8 cellular contexts compared by ENCODE assay signal in genomic region chr10:94363251-94363565, GRCh38. TPM values are rescaled to one million over a fixed set of nuclear protein-coding genes. Genes with fewer than 3 reads are reported as not detected.
DNase-seq lines count a peak whose midpoint lies in the region; ATAC-seq and TF ChIP-seq lines count a peak whose summit lies in the region.

No MANE protein-coding gene starts in this region.

- peaks cover 13 to 44% (median 29%) of the 10 kb centered on the region in 4 donors for H3K4me1 Mint-ChIP-seq in CD4-positive, CD25-positive, alpha-beta regulatory T cell
- H3K4me1 Mint-ChIP-seq in T-helper 17 cell, result peaks cover 22% of the 10 kb centered on the region
- H3K4me1 Mint-ChIP-seq in stimulated activated naive CD8-positive, alpha-beta T cell treated with anti-CD3 and anti-CD28 coated beads, Interleukin-15, amount 100 ng/mL, for 72 hours, result peaks cover 30% of the 10 kb centered on the region

- peaks cover 23% of the 10 kb centered on the region for H3K4me1 ChIP-seq in CD4-positive, CD25-positive, alpha-beta regulatory T cell (ENCODE audit: control insufficient read depth, insufficient read depth, low read length, poor library complexity, severe bottlenecking)
- H3K4me1 ChIP-seq in HCT116 (ENCODE audit: control insufficient read depth in 1 of 2, insufficient read depth in 2 of 2, low read length in 2 of 2) (peaks cover 18 to 31% of the 10 kb centered on the region in 2 experiments), left ventricle myocardium inferior (peaks cover 30% of the 10 kb centered on the region)

- H3K4me3 ChIP-seq in CD4-positive, CD25-positive, alpha-beta regulatory T cell (ENCODE audit: low read depth, low read length), result peak overlapping the region; percentile 78
- peak overlapping the region in 1 of 2 experiments; percentile 82; a peak in 1 of 4 replicates for H3K4me3 ChIP-seq in HCT116 (replicated peaks in 1 of 2; ENCODE audit: low read depth in 1 of 2, low read length in 2 of 2)
- peak overlapping the region; percentile 83 for H3K4me3 ChIP-seq in left ventricle myocardium inferior

- peak overlapping the region; percentile 92 to 97 (median 96) for H3K4me3 Mint-ChIP-seq in CD4-positive, CD25-positive, alpha-beta regulatory T cell
- peak overlapping the region; percentile 98 for H3K4me3 Mint-ChIP-seq in T-helper 17 cell
- H3K4me3 Mint-ChIP-seq in stimulated activated naive CD8-positive, alpha-beta T cell treated with anti-CD3 and anti-CD28 coated beads, Interleukin-15, amount 100 ng/mL, for 72 hours, result peak overlapping the region; percentile 93 to 99

- no peak for TF ChIP-seq RAD21 in HCT116 (IDR thresholded peaks at IDR 0.05; ENCODE audit: low read depth)

- no peaks in the 10 kb centered on the region for H3K9me3 ChIP-seq in CD4-positive, CD25-positive, alpha-beta regulatory T cell (ENCODE audit: control insufficient read depth in 2 of 2, low read length in 2 of 2)
- H3K9me3 ChIP-seq in HCT116 (ENCODE audit: control insufficient read depth in 1 of 2, insufficient read depth in 1 of 2, low read depth in 1 of 2, low read length in 2 of 2) (no peaks in the 10 kb centered on the region), T-helper 17 cell (ENCODE audit: control insufficient read depth, low read length, poor library complexity, severe bottlenecking) (no peaks in the 10 kb centered on the region), left ventricle myocardium inferior (replicated peaks) (no peaks in the 10 kb centered on the region)

- TF ChIP-seq POLR2A in HCT116 (IDR thresholded peaks at IDR 0.05; ENCODE audit: borderline replicate concordance, extremely low read depth, insufficient read depth, insufficient read length), result no peak

- H3K27ac ChIP-seq in CD4-positive, CD25-positive, alpha-beta regulatory T cell (ENCODE audit: insufficient read depth, low read length, poor library complexity, severe bottlenecking), result peak overlapping the region; percentile 90
- H3K27ac ChIP-seq in HCT116 (ENCODE audit: low read depth, low read length) (no peak overlapping the region), left ventricle myocardium inferior (replicated peaks) (peak overlapping the region; percentile 79)

- BruUV-seq in HCT116 (replicated peaks; lab: Mats Ljungman, UMichigan), result TSS peak; percentile 79

- H3K27me3 ChIP-seq in CD4-positive, CD25-positive, alpha-beta regulatory T cell (ENCODE audit: control insufficient read depth, insufficient read depth, low read length), result peaks cover 2% of the 10 kb centered on the region
- H3K27me3 ChIP-seq in HCT116 (ENCODE audit: insufficient read depth, low read length), result no peaks in the 10 kb centered on the region
- H3K27me3 ChIP-seq in left ventricle myocardium inferior (ENCODE audit: low read depth), result no peaks in the 10 kb centered on the region

- peaks cover 46% of the 10 kb centered on the region for H3K79me2 ChIP-seq in HCT116 (ENCODE audit: insufficient read depth, low read length)

- no peaks in the 10 kb centered on the region for H3K9me3 Mint-ChIP-seq in CD4-positive, CD25-positive, alpha-beta regulatory T cell
- H3K9me3 Mint-ChIP-seq in stimulated activated naive CD8-positive, alpha-beta T cell treated with anti-CD3 and anti-CD28 coated beads, Interleukin-15, amount 100 ng/mL, for 72 hours, result peaks cover 0 to 5% of the 10 kb centered on the region in 2 donors

- RAD21 ChIA-PET in HCT116 (lab: Charles Lee; ENCODE audit: low non-redundant PET in 1 of 2, low total read pairs in 2 of 2, uncharacterized antibody in 2 of 2, unreplicated experiment in 2 of 2), result no interaction called here

- H3K4me2 ChIP-seq in HCT116 (ENCODE audit: low read length), result peak overlapping the region; percentile 72; the same call in 1 of the 2 replicates

- peaks cover 16% of the 10 kb centered on the region for H3K36me3 Mint-ChIP-seq in CD4-positive, CD25-positive, alpha-beta regulatory T cell
- H3K36me3 Mint-ChIP-seq in T-helper 17 cell (ENCODE audit: low read depth), result peaks cover 8% of the 10 kb centered on the region

- H3K27me3 Mint-ChIP-seq in CD4-positive, CD25-positive, alpha-beta regulatory T cell, result peaks cover 22% of the 10 kb centered on the region
- peaks cover 6% of the 10 kb centered on the region for H3K27me3 Mint-ChIP-seq in T-helper 17 cell
- peaks cover 24% of the 10 kb centered on the region for H3K27me3 Mint-ChIP-seq in stimulated activated naive CD8-positive, alpha-beta T cell treated with anti-CD3 and anti-CD28 coated beads, Interleukin-15, amount 100 ng/mL, for 72 hours

- peak overlapping the region; percentile 81 for H2AFZ ChIP-seq in HCT116 (ENCODE audit: low read depth, low read length, poor library complexity, severe bottlenecking)

- no peak for DNase-seq in CD4-positive, CD25-positive, alpha-beta regulatory T cell
- DNase-seq in HCT116 (ENCODE audit: low read depth, low spot score) (no peak), T-helper 17 cell (no peak), left ventricle myocardium inferior (no peak), LoVo (ENCODE audit: low spot score) (no peak), DMS53 (lab: John Stamatoyannopoulos, UW) (no peak), COLO668 (lab: John Stamatoyannopoulos, UW; ENCODE audit: unreplicated experiment) (no peak)
- no peak for DNase-seq in stimulated activated naive CD8-positive, alpha-beta T cell treated with anti-CD3 and anti-CD28 coated beads, Interleukin-15, amount 100 ng/mL, for 72 hours

- intact Hi-C loops in HCT116 (cut with micrococcal nuclease) (loop anchor here (1.0 to 5.0 kb wide), 2 partner anchors 39 to 79 kb away; partner anchors contain the start of gene TBC1D12), left ventricle myocardium inferior (cut with micrococcal nuclease) (loop anchor here (10.0 kb wide), 1 partner anchor 82 kb away; no protein-coding TSS in a partner anchor)

- POLR2A ChIA-PET in HCT116 (lab: Charles Lee), result no interaction called here

- peaks cover 9% of the 10 kb centered on the region for H3K36me3 ChIP-seq in CD4-positive, CD25-positive, alpha-beta regulatory T cell (ENCODE audit: control insufficient read depth, insufficient read depth, low read length)
- H3K36me3 ChIP-seq in HCT116 (ENCODE audit: control insufficient read depth in 1 of 2, insufficient read depth in 2 of 2, low read length in 2 of 2) (peaks cover 7 to 18% of the 10 kb centered on the region in 2 experiments; a peak in 3 of 4 replicates), left ventricle myocardium inferior (peaks cover 17% of the 10 kb centered on the region)

- H3K9me2 ChIP-seq in HCT116 (ENCODE audit: insufficient read depth), result no peaks in the 10 kb centered on the region

- H3K27ac Mint-ChIP-seq in CD4-positive, CD25-positive, alpha-beta regulatory T cell, result peak overlapping the region; percentile 58 to 98 (median 96)
- peak overlapping the region; percentile 98 for H3K27ac Mint-ChIP-seq in T-helper 17 cell
- peak overlapping the region in 1 of 2 donors; percentile 99 for H3K27ac Mint-ChIP-seq in stimulated activated naive CD8-positive, alpha-beta T cell treated with anti-CD3 and anti-CD28 coated beads, Interleukin-15, amount 100 ng/mL, for 72 hours

- peaks cover 10% of the 10 kb centered on the region; the same call in 1 of the 2 replicates for H4K20me1 ChIP-seq in HCT116 (ENCODE audit: insufficient read depth)

- H3K9ac ChIP-seq in HCT116 (ENCODE audit: low read length), result no peak overlapping the region

- CTCF ChIA-PET in HCT116 (lab: Charles Lee), result no interaction called here

- TF ChIP-seq CTCF in HCT116 (IDR thresholded peaks at IDR 0.05 in 2 of 3, conservative IDR thresholded peaks at IDR 0.05 in 1 of 3; ENCODE audit: borderline replicate concordance in 1 of 3, insufficient read depth in 1 of 3, low read depth in 2 of 3, low read length in 2 of 3) (no peak), left ventricle myocardium inferior (IDR thresholded peaks at IDR 0.05; ENCODE audit: borderline replicate concordance) (no peak)

- ATAC-seq in CD4-positive, CD25-positive, alpha-beta regulatory T cell (ENCODE audit: low read depth in 2 of 2), result peak; percentile 3 to 12
- ATAC-seq in HCT116, result peak; percentile 30
- no peak for ATAC-seq in T-helper 17 cell
- peak; percentile 41 for ATAC-seq in stimulated activated naive CD8-positive, alpha-beta T cell treated with anti-CD3 and anti-CD28 coated beads, Interleukin-15, amount 100 ng/mL, for 72 hours

TF ChIP-seq in HCT116, 20 proteins besides CTCF, POLR2A, EP300 and RAD21:
- TF ChIP-seq JUND (IDR thresholded peaks at IDR 0.05), result no peak
- TF ChIP-seq, protein P1, sequence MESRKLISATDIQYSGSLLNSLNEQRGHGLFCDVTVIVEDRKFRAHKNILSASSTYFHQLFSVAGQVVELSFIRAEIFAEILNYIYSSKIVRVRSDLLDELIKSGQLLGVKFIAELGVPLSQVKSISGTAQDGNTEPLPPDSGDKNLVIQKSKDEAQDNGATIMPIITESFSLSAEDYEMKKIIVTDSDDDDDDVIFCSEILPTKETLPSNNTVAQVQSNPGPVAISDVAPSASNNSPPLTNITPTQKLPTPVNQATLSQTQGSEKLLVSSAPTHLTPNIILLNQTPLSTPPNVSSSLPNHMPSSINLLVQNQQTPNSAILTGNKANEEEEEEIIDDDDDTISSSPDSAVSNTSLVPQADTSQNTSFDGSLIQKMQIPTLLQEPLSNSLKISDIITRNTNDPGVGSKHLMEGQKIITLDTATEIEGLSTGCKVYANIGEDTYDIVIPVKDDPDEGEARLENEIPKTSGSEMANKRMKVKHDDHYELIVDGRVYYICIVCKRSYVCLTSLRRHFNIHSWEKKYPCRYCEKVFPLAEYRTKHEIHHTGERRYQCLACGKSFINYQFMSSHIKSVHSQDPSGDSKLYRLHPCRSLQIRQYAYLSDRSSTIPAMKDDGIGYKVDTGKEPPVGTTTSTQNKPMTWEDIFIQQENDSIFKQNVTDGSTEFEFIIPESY (IDR thresholded peaks at IDR 0.05; ENCODE audit: extremely low read depth, insufficient replicate concordance, low read length), result no peak

RNA-seq across cellular contexts. Expression of gene NOC3L, which starts 0.5 kb away (rescaled TPM):
- total RNA-seq in CD4-positive, CD25-positive, alpha-beta regulatory T cell, result 16.1 TPM
- polyA plus RNA-seq in CD4-positive, CD25-positive, alpha-beta regulatory T cell, result 10 to 100 TPM; 10.9 to 13.0 (median 11.6) TPM
- total RNA-seq in HCT116 (2021; ENCODE audit: unreplicated experiment) (45.5 TPM), T-helper 17 cell (10 to 100 TPM; 15.3 to 22.4 TPM), left ventricle myocardium inferior (10.0 TPM)
- 7.5 and 11.8 TPM in 2 replicates for polyA plus RNA-seq in HCT116 (2012)

RNA-seq across cellular contexts. Expression of gene TBC1D12, which starts 39.1 kb away (rescaled TPM):
- total RNA-seq in CD4-positive, CD25-positive, alpha-beta regulatory T cell, result not detected
- polyA plus RNA-seq in CD4-positive, CD25-positive, alpha-beta regulatory T cell, result not detected
- total RNA-seq in HCT116 (2021; ENCODE audit: unreplicated experiment) (7.1 TPM), T-helper 17 cell (1 to 10 TPM; 1.3 to 1.9 TPM), left ventricle myocardium inferior (4.4 TPM)
- polyA plus RNA-seq in HCT116 (2012), result 2.5 and 3.0 TPM in 2 replicates
